ENCODE assay signal across 19 cellular contexts in genomic region chr12:105451211-105451610, GRCh38.
A peak's percentile ranks its signal among the peaks of the same experiment; 100 is the strongest.
DNase-seq lines count a peak whose midpoint lies in the region; ATAC-seq, FAIRE-seq and TF ChIP-seq lines count a peak whose summit lies in the region.
"Had no signal": no experiment of that assay in that cellular context is flagged by ENCODE, and none has a peak within 500 bp of the region (broad histone marks: within the 10 kb centered on the region; RNA-seq: fewer than 3 reads in every experiment).

No MANE protein-coding gene starts in this region.

- peak; percentile 29 for DNase-seq in AG08396 (ENCODE audit: low spot score)
- peak; percentile 23 for DNase-seq in HTR-8/SVneo (ENCODE audit: insufficient read length, low spot score)
- DNase-seq in choroid plexus epithelial cell (ENCODE audit: low read depth) = peak; percentile 71
- no peak for DNase-seq in OCI-M1 (lab: John Stamatoyannopoulos, UW)
- no peak for DNase-seq in KBM-7
- DNase-seq: activated CD8-positive, alpha-beta T cell treated with anti-CD3 and anti-CD28 coated beads for 36 hours; COR-L47; erythroblast; KG1; left colon; NCI-H446 treated with DMSO at 0.1 percent for 48 hours; SIG-M5; transverse colon had no signal

- H3K36me3 Mint-ChIP-seq in nephron (ENCODE audit: low read depth) = no peaks in the 10 kb centered on the region
- H3K36me3 Mint-ChIP-seq: stimulated activated memory B cell treated with anti-CD40 and anti-IgM and Interleukin-4, amounts not matched to agents 10 μg/mL and 1 μg/mL and 100 μg/mL, for 72 hours had no signal

- H3K27ac Mint-ChIP-seq in nephron = peak overlapping the region; percentile 20 to 79 (median 55)
- H3K27ac Mint-ChIP-seq: activated CD8-positive, alpha-beta T cell treated with anti-CD3 and anti-CD28 coated beads for 36 hours; stimulated activated memory B cell treated with anti-CD40 and anti-IgM and Interleukin-4, amounts not matched to agents 10 μg/mL and 1 μg/mL and 100 μg/mL, for 72 hours had no signal

- TF ChIP-seq CTCF in choroid plexus epithelial cell (conservative IDR thresholded peaks at IDR 0.05; ENCODE audit: low read depth, low read length) (no peak), nephron (IDR thresholded peaks at IDR 0.05; ENCODE audit: unreplicated experiment in 3 of 3) (no peak)

- no peak overlapping the region for H3K4me3 ChIP-seq in choroid plexus epithelial cell (ENCODE audit: low read depth, low read length)
- H3K4me3 ChIP-seq: smooth muscle cell, transverse colon had no signal

- FAIRE-seq in HTR-8/SVneo (lab: Jason Lieb, UNC) = no peak
- FAIRE-seq: colon had no signal

- H3K27me3 Mint-ChIP-seq in nephron (ENCODE audit: low read depth) = no peaks in the 10 kb centered on the region

- H3K4me1 Mint-ChIP-seq in nephron = peaks cover 42% of the 10 kb centered on the region
- H3K4me1 Mint-ChIP-seq: stimulated activated memory B cell treated with anti-CD40 and anti-IgM and Interleukin-4, amounts not matched to agents 10 μg/mL and 1 μg/mL and 100 μg/mL, for 72 hours had no signal

- ATAC-seq in GM21360 (IDR thresholded peaks at IDR 0.05; ENCODE audit: unreplicated experiment) (no peak), HG03460 (IDR thresholded peaks at IDR 0.05; ENCODE audit: unreplicated experiment) (no peak)
- ATAC-seq: activated CD8-positive, alpha-beta T cell treated with anti-CD3 and anti-CD28 coated beads for 36 hours; left colon; stimulated activated memory B cell treated with anti-CD40 and anti-IgM and Interleukin-4, amounts not matched to agents 10 μg/mL and 1 μg/mL and 100 μg/mL, for 72 hours had no signal

- in situ Hi-C loops in KBM-7 (cut with MboI; ENCODE audit: low pct_unique_long_range_greater_than_20kb, low sequenced_read_pairs) = no loop called here

- no peaks in the 10 kb centered on the region for H3K9me3 Mint-ChIP-seq in nephron
- H3K9me3 Mint-ChIP-seq: activated CD8-positive, alpha-beta T cell treated with anti-CD3 and anti-CD28 coated beads for 36 hours; stimulated activated memory B cell treated with anti-CD40 and anti-IgM and Interleukin-4, amounts not matched to agents 10 μg/mL and 1 μg/mL and 100 μg/mL, for 72 hours had no signal

- no peak overlapping the region for H3K4me3 Mint-ChIP-seq in nephron
- H3K4me3 Mint-ChIP-seq: activated CD8-positive, alpha-beta T cell treated with anti-CD3 and anti-CD28 coated beads for 36 hours; stimulated activated memory B cell treated with anti-CD40 and anti-IgM and Interleukin-4, amounts not matched to agents 10 μg/mL and 1 μg/mL and 100 μg/mL, for 72 hours had no signal

Comparison
In these comparisons a context has a peak if more than half of its experiments do, and no peak if none do; other contexts are left out.
1. DNase-seq: peak in AG08396 (single experiment), HTR-8/SVneo (single experiment) and choroid plexus epithelial cell (single experiment); none in OCI-M1 (single experiment) and KBM-7 (single experiment).